ENCODE assay signal across 20 cellular contexts in the genomic region with DNA sequence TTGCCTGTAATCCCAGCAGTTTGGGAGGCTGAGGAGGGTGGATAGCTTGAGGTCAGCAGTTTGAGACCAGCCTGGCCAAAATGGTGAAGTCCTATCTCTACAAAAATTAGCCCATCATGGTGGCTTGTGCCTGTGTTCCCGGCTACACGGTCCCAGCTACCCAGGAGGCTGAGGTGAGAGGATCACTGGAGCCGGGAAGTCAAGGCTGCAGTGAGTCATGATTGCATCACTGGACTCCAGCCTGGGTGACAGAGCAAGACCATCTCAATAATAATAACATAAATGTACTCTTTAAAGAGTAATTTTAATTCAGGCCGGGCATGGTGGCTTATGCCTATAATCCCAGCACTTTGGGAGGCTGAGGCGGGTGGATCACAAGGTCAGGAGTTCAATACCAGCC. TPM values are rescaled to one million over a fixed set of nuclear protein-coding genes. Genes with fewer than 3 reads are reported as not detected.
DNase-seq lines count a peak whose midpoint lies in the region; ATAC-seq and TF ChIP-seq lines count a peak whose summit lies in the region.
"Had no signal": no experiment of that assay in that cellular context is flagged by ENCODE, and none has a peak within 500 bp of the region (broad histone marks: within the 10 kb centered on the region; RNA-seq: fewer than 3 reads in every experiment).

No MANE protein-coding gene starts in this region.

- ATAC-seq in stimulated activated naive B cell treated with anti-CD40 and anti-IgM and Interleukin-4, amounts not matched to agents 10 μg/mL and 1 μg/mL and 100 μg/mL, for 72 hours (replicated peaks), result no peak
- no peak for ATAC-seq in GM21390 (IDR thresholded peaks at IDR 0.05; ENCODE audit: unreplicated experiment)
- ATAC-seq: lower lobe of right lung, T-helper 17 cell had no signal

- H3K27ac Mint-ChIP-seq in stimulated activated naive B cell treated with anti-CD40 and anti-IgM and Interleukin-4, amounts not matched to agents 10 μg/mL and 1 μg/mL and 100 μg/mL, for 72 hours, result no peak overlapping the region
- no peak overlapping the region for H3K27ac Mint-ChIP-seq in nephron progenitor cell
- H3K27ac Mint-ChIP-seq: B cell, progenitor cell of endocrine pancreas, T-helper 17 cell had no signal

- in situ Hi-C loops in brain microvascular endothelial cell (cut with HindIII; ENCODE audit: low pct_ligation_motif_present, low sequenced_read_pairs), result no loop called here

- peaks cover 7 to 13% of the 10 kb centered on the region in 2 donors for H3K4me1 Mint-ChIP-seq in stimulated activated naive B cell treated with anti-CD40 and anti-IgM and Interleukin-4, amounts not matched to agents 10 μg/mL and 1 μg/mL and 100 μg/mL, for 72 hours
- H3K4me1 Mint-ChIP-seq in nephron progenitor cell, result peaks cover 24% of the 10 kb centered on the region

- H3K36me3 ChIP-seq in MG63 (peaks cover 22% of the 10 kb centered on the region), brain microvascular endothelial cell (replicated peaks) (peaks cover 3% of the 10 kb centered on the region)

- H3K9me3 ChIP-seq in MG63, result no peaks in the 10 kb centered on the region
- H3K9me3 ChIP-seq: lower lobe of right lung, spleen had no signal

- DNase-seq in ELR (ENCODE audit: low read depth) (peak; percentile 85), MG63 (peak; percentile 80), brain microvascular endothelial cell (peak; percentile 56), kidney tubule cell (ENCODE audit: low spot score) (peak; percentile 58), NCI-H69 (lab: John Stamatoyannopoulos, UW) (no peak), nephron progenitor cell (no peak)
- no peak for DNase-seq in stimulated activated naive B cell treated with anti-CD40 and anti-IgM and Interleukin-4, amounts not matched to agents 10 μg/mL and 1 μg/mL and 100 μg/mL, for 72 hours
- DNase-seq: activated effector memory CD4-positive, alpha-beta T cell treated with Interleukin-2 at 50 U/mL for 16 hours; amygdala; GOT3; lower lobe of right lung; NCI-H187; SIG-M5; spleen; T-helper 17 cell had no signal

- no peak overlapping the region for H3K4me3 Mint-ChIP-seq in stimulated activated naive B cell treated with anti-CD40 and anti-IgM and Interleukin-4, amounts not matched to agents 10 μg/mL and 1 μg/mL and 100 μg/mL, for 72 hours
- H3K4me3 Mint-ChIP-seq in nephron progenitor cell, result no peak overlapping the region
- H3K4me3 Mint-ChIP-seq: B cell, T-helper 17 cell had no signal

- H3K27ac ChIP-seq in brain microvascular endothelial cell, result no peak overlapping the region
- H3K27ac ChIP-seq: coronary artery, epithelial cell of prostate, lower lobe of right lung, spleen had no signal

- TF ChIP-seq CTCF in brain microvascular endothelial cell (IDR thresholded peaks at IDR 0.05; ENCODE audit: low read depth, low read length, missing control alignments), result no peak
- TF ChIP-seq CTCF in nephron progenitor cell (IDR thresholded peaks at IDR 0.05), result no peak

- no peaks in the 10 kb centered on the region for H3K9me3 Mint-ChIP-seq in stimulated activated naive B cell treated with anti-CD40 and anti-IgM and Interleukin-4, amounts not matched to agents 10 μg/mL and 1 μg/mL and 100 μg/mL, for 72 hours
- peaks cover 12% of the 10 kb centered on the region for H3K9me3 Mint-ChIP-seq in nephron progenitor cell

- peaks cover 7 to 12% of the 10 kb centered on the region in 2 donors for H3K36me3 Mint-ChIP-seq in stimulated activated naive B cell treated with anti-CD40 and anti-IgM and Interleukin-4, amounts not matched to agents 10 μg/mL and 1 μg/mL and 100 μg/mL, for 72 hours
- peaks cover 14% of the 10 kb centered on the region for H3K36me3 Mint-ChIP-seq in nephron progenitor cell (ENCODE audit: low read depth)

- H3K27me3 ChIP-seq in MG63 (no peaks in the 10 kb centered on the region), brain microvascular endothelial cell (replicated peaks) (no peaks in the 10 kb centered on the region)

- peaks cover 6 to 9% of the 10 kb centered on the region in 2 donors for H3K27me3 Mint-ChIP-seq in stimulated activated naive B cell treated with anti-CD40 and anti-IgM and Interleukin-4, amounts not matched to agents 10 μg/mL and 1 μg/mL and 100 μg/mL, for 72 hours
- peaks cover 17% of the 10 kb centered on the region for H3K27me3 Mint-ChIP-seq in nephron progenitor cell (ENCODE audit: low read depth, poor library complexity)

- H3K4me3 ChIP-seq in MG63, result no peak overlapping the region
- H3K4me3 ChIP-seq in brain microvascular endothelial cell (ENCODE audit: low read depth, low read length), result no peak overlapping the region
- H3K4me3 ChIP-seq: coronary artery, lower lobe of right lung, spleen had no signal

RNA-seq across cellular contexts. Expression of a gene that starts 2.2 kb away (rescaled TPM):
- 53.1 and 147 TPM in 2 replicates for total RNA-seq in MG63 (2014; rRNA removed; shearing (Covaris generic); ENCODE audit: low replicate concordance)

RNA-seq across cellular contexts. Expression of a gene that starts 38.7 kb away (rescaled TPM):
- total RNA-seq in MG63 (2014; rRNA removed; shearing (Covaris generic); ENCODE audit: low replicate concordance), result 13.3 and 18.5 TPM in 2 replicates

RNA-seq across cellular contexts. Expression of a gene that starts 38.8 kb away (rescaled TPM):
- total RNA-seq in MG63 (2014; rRNA removed; shearing (Covaris generic); ENCODE audit: low replicate concordance), result 15.4 and 18.0 TPM in 2 replicates

Comparison
In these comparisons a context has a peak if more than half of its experiments do, and no peak if none do; other contexts are left out.
1. DNase-seq: peak in ELR (single experiment), MG63 (single experiment), brain microvascular endothelial cell (single experiment) and kidney tubule cell (single experiment); none in NCI-H69 (single experiment), stimulated activated naive B cell treated with anti-CD40 and anti-IgM and Interleukin-4, amounts not matched to agents 10 μg/mL and 1 μg/mL and 100 μg/mL, for 72 hours (single experiment) and nephron progenitor cell (single experiment).